Comparison of ENCODE assay signal across 21 cellular contexts in genomic region chr17:81491193-81491592, GRCh38. TPM values are rescaled to one million over a fixed set of nuclear protein-coding genes. Genes with fewer than 3 reads are reported as not detected.
A peak's percentile ranks its signal among the peaks of the same experiment; 100 is the strongest.
DNase-seq lines count a peak whose midpoint lies in the region; ATAC-seq and TF ChIP-seq lines count a peak whose summit lies in the region.
"Had no signal": no experiment of that assay in that cellular context is flagged by ENCODE, and none has a peak within 500 bp of the region (broad histone marks: within the 10 kb centered on the region; RNA-seq: fewer than 3 reads in every experiment).

No MANE protein-coding gene starts in this region.

- intact Hi-C loops in transverse colon (cut with DNase I; ENCODE audit: low total_unique reads) (no loop called here), spleen (cut with DNase I; ENCODE audit: low total_unique reads) (no loop called here)

- H3K27ac ChIP-seq in transverse colon (no peak overlapping the region), spleen (no peak overlapping the region)
- H3K27ac ChIP-seq: cardiac muscle cell, dorsolateral prefrontal cortex, neutrophil, upper lobe of left lung had no signal

- 19% methylated on average over 5 of the region's 5 CpGs; no CpG with 5 or more reads in 1 of the 2 donors for WGBS in transverse colon (ENCODE audit: low coverage in 1 of 2), 2 donors
- WGBS in spleen, 5 donors = 55 to 76% (median 62%) methylated on average over 3 to 5 of the region's 5 CpGs

- TF ChIP-seq EP300 in transverse colon (IDR thresholded peaks at IDR 0.05; ENCODE audit: low read depth) = no peak

- H3K4me3 ChIP-seq in transverse colon = no peak overlapping the region
- H3K4me3 ChIP-seq in spleen = no peak overlapping the region
- H3K4me3 ChIP-seq: cardiac muscle cell, dorsolateral prefrontal cortex, upper lobe of left lung had no signal

- peak; percentile 49 to 69 for DNase-seq in SHP77 (lab: John Stamatoyannopoulos, UW)
- DNase-seq in SHP77 treated with DMSO at 0.1 percent for 48 hours (lab: John Stamatoyannopoulos, UW) = no peak
- peak; percentile 5 for DNase-seq in OCI-M1 (lab: John Stamatoyannopoulos, UW)
- DNase-seq in ecto neural progenitor cell (ENCODE audit: low spot score) = peak; percentile 56
- peak; percentile 49 for DNase-seq in transverse colon
- DNase-seq in spleen = no peak
- DNase-seq in NCI-H1417 (lab: John Stamatoyannopoulos, UW) = no peak
- DNase-seq: activated effector memory CD4-positive, alpha-beta T cell treated with Interleukin-2 at 50 U/mL for 16 hours; CD8-positive, alpha-beta T cell; dorsolateral prefrontal cortex; Karpas-422; left cardiac atrium; midbrain; NCI-H1105 treated with DMSO at 0.1 percent for 48 hours; stimulated activated naive CD4-positive, alpha-beta T cell treated with Interleukin-2 at 50 U/mL for 16 hours; T1000 had no signal

- no peak for ATAC-seq in GM21423 (IDR thresholded peaks at IDR 0.05; ENCODE audit: unreplicated experiment)
- ATAC-seq: CD8-positive, alpha-beta T cell; left cardiac atrium; SK-N-SH treated with all-trans-retinoic acid at 6 μM for 48 hours had no signal

- no peak for TF ChIP-seq CTCF in transverse colon (IDR thresholded peaks at IDR 0.05)
- no peak for TF ChIP-seq CTCF in spleen (IDR thresholded peaks at IDR 0.05 in 8 of 11, conservative IDR thresholded peaks at IDR 0.05 in 3 of 11)

- H3K36me3 ChIP-seq in transverse colon (no peaks in the 10 kb centered on the region), spleen (no peaks in the 10 kb centered on the region)
- H3K36me3 ChIP-seq: cardiac muscle cell, neutrophil, upper lobe of left lung had no signal

- H3K9me3 ChIP-seq in transverse colon (no peaks in the 10 kb centered on the region), spleen (no peaks in the 10 kb centered on the region)
- H3K9me3 ChIP-seq: neutrophil, upper lobe of left lung had no signal

- TF ChIP-seq POLR2A in transverse colon (IDR thresholded peaks at IDR 0.05) (no peak), spleen (IDR thresholded peaks at IDR 0.05) (no peak)

- in situ Hi-C loops in transverse colon (cut with MboI; ENCODE audit: low pct_ligation_motif_present in 1 of 4, low pct_unique_long_range_greater_than_20kb in 1 of 4, low sequenced_read_pairs in 3 of 4) = loop anchor here in 3 of 4 donors (25.0 kb wide), 3 partner anchors 104 to 229 kb away; partner anchors contain the start of genes BAHCC1 (in 1 of the 3) and SLC38A10 (in 1 of the 3)

- H3K27me3 ChIP-seq in transverse colon (no peaks in the 10 kb centered on the region), spleen (replicated peaks in 1 of 7) (peaks cover 0 to 50% (median 0%) of the 10 kb centered on the region in 7 donors)
- H3K27me3 ChIP-seq: cardiac muscle cell, dorsolateral prefrontal cortex, upper lobe of left lung had no signal

- H3K4me1 ChIP-seq in transverse colon (peaks cover 6 to 27% (median 14%) of the 10 kb centered on the region in 4 donors), spleen (peaks cover 10 to 50% (median 27%) of the 10 kb centered on the region in 6 donors)

RNA-seq across cellular contexts. Expression of gene ACTG1, which starts 21.4 kb away (rescaled TPM):
- 1,000 to 10,000 TPM; 2,099 to 4,882 (median 4,009) TPM for total RNA-seq in transverse colon
- total RNA-seq in spleen = 1,000 to 10,000 TPM; 1,726 to 6,270 (median 2,803) TPM
- polyA plus RNA-seq in spleen = 1,000 to 10,000 TPM; 1,119 to 1,902 (median 1,793) TPM

RNA-seq across cellular contexts. Expression of gene FSCN2, which starts 37.0 kb away (rescaled TPM):
- total RNA-seq in transverse colon = 10 to 100 TPM in 2 of 4 donors, 1 to 10 TPM in 2; 2.3 to 36.4 (median 17.2) TPM
- total RNA-seq in spleen = 1 to 10 TPM; 1.2 to 4.0 (median 2.8) TPM
- polyA plus RNA-seq in spleen = 1 to 10 TPM in 1 of 3 donors, under 1 TPM in 2; 0.41 to 2.6 (median 0.76) TPM

Comparison
In these comparisons a context has a peak if more than half of its experiments do, and no peak if none do; other contexts are left out.
1. DNase-seq: peak in SHP77 (2 of 2), OCI-M1 (single experiment), ecto neural progenitor cell (single experiment) and transverse colon (single experiment); none in SHP77 treated with DMSO at 0.1 percent for 48 hours (single experiment), spleen (single experiment) and NCI-H1417 (0 of 3).